ENCODE assay signal across 8 cellular contexts in genomic region chr16:27449434-27450188, GRCh38.
DNase-seq lines count a peak whose midpoint lies in the region; ATAC-seq lines count a peak whose summit lies in the region.

No MANE protein-coding gene starts in this region.

- peaks cover 78% of the 10 kb centered on the region for H3K36me3 Mint-ChIP-seq in effector memory CD8-positive, alpha-beta T cell (ENCODE audit: insufficient read depth)

- peak overlapping the region; percentile 96 to 97 for H3K27ac Mint-ChIP-seq in effector memory CD8-positive, alpha-beta T cell

- DNase-seq in DMS53 (lab: John Stamatoyannopoulos, UW) (peak; percentile 12), DMS53 treated with DMSO at 0.1 percent for 48 hours (lab: John Stamatoyannopoulos, UW; ENCODE audit: unreplicated experiment) (no peak), NCI-H2196 treated with DMSO at 0.1 percent for 48 hours (lab: John Stamatoyannopoulos, UW; ENCODE audit: unreplicated experiment) (no peak), posterior cingulate gyrus (no peak), NCI-H345 treated with DMSO at 0.1 percent for 48 hours (lab: John Stamatoyannopoulos, UW; ENCODE audit: unreplicated experiment) (no peak)
- peak; percentile 24 to 54 (median 38) for DNase-seq in activated CD4-positive, CD25-positive, alpha-beta regulatory T cell (lab: John Stamatoyannopoulos, UW)
- peak; percentile 89 to 90 (median 89) for DNase-seq in effector memory CD8-positive, alpha-beta T cell
- peak; percentile 61 to 70 for DNase-seq in stimulated activated CD8-positive, alpha-beta memory T cell treated with anti-CD3 and anti-CD28 coated beads, Interleukin-7, amount 100 ng/mL, for 1 hour (ENCODE audit: low read depth in 2 of 2)

- H3K4me1 Mint-ChIP-seq in effector memory CD8-positive, alpha-beta T cell (ENCODE audit: low read depth in 2 of 2), result peaks cover 68 to 71% of the 10 kb centered on the region in 2 donors

- peak overlapping the region; percentile 77 to 81 for H3K4me3 Mint-ChIP-seq in effector memory CD8-positive, alpha-beta T cell

- H3K27me3 Mint-ChIP-seq in effector memory CD8-positive, alpha-beta T cell, result no peaks in the 10 kb centered on the region

- ATAC-seq in effector memory CD8-positive, alpha-beta T cell (replicated peaks), result peak; percentile 73

- H3K9me3 Mint-ChIP-seq in effector memory CD8-positive, alpha-beta T cell, result no peaks in the 10 kb centered on the region

- intact Hi-C loops in posterior cingulate gyrus (cut with DNase I), result no loop called here

Comparison
In these comparisons a context has a peak if more than half of its experiments do, and no peak if none do; other contexts are left out.
1. DNase-seq: peak in DMS53 (single experiment), activated CD4-positive, CD25-positive, alpha-beta regulatory T cell (4 of 4), effector memory CD8-positive, alpha-beta T cell (3 of 3) and stimulated activated CD8-positive, alpha-beta memory T cell treated with anti-CD3 and anti-CD28 coated beads, Interleukin-7, amount 100 ng/mL, for 1 hour (2 of 2); none in DMS53 treated with DMSO at 0.1 percent for 48 hours (single experiment), NCI-H2196 treated with DMSO at 0.1 percent for 48 hours (single experiment), posterior cingulate gyrus (0 of 10) and NCI-H345 treated with DMSO at 0.1 percent for 48 hours (single experiment).